In genomic region chr10:95730233-95730632, GRCh38 we compare ENCODE assay signal across 22 cellular contexts. TPM values are rescaled to one million over a fixed set of nuclear protein-coding genes. Genes with fewer than 3 reads are reported as not detected.
DNase-seq lines count a peak whose midpoint lies in the region; ATAC-seq and TF ChIP-seq lines count a peak whose summit lies in the region.
"Had no signal": no experiment of that assay in that cellular context is flagged by ENCODE, and none has a peak within 500 bp of the region (broad histone marks: within the 10 kb centered on the region; RNA-seq: fewer than 3 reads in every experiment).

No MANE protein-coding gene starts in this region.

- H3K4me3 ChIP-seq in HAP-1 = no peak overlapping the region
- H3K4me3 ChIP-seq: BLaER1 treated with 17β-estradiol and CSF1 and Interleukin-3, amounts not matched to agents 10 nM and 100 nM; psoas muscle had no signal

- H3K9me3 Mint-ChIP-seq in endothelial cell (ENCODE audit: unreplicated experiment) = peaks cover 10% of the 10 kb centered on the region
- peaks cover 0 to 2% of the 10 kb centered on the region in 2 donors for H3K9me3 Mint-ChIP-seq in stimulated activated naive B cell treated with anti-CD40 and anti-IgM and Interleukin-4, amounts not matched to agents 10 μg/mL and 1 μg/mL and 100 μg/mL, for 72 hours
- H3K9me3 Mint-ChIP-seq in activated CD8-positive, alpha-beta T cell treated with anti-CD3 and anti-CD28 coated beads for 36 hours = peaks cover 22% of the 10 kb centered on the region

- peaks cover 3% of the 10 kb centered on the region for H3K27me3 Mint-ChIP-seq in endothelial cell (ENCODE audit: unreplicated experiment)
- no peaks in the 10 kb centered on the region for H3K27me3 Mint-ChIP-seq in stimulated activated naive B cell treated with anti-CD40 and anti-IgM and Interleukin-4, amounts not matched to agents 10 μg/mL and 1 μg/mL and 100 μg/mL, for 72 hours
- peaks cover 15% of the 10 kb centered on the region for H3K27me3 Mint-ChIP-seq in activated CD8-positive, alpha-beta T cell treated with anti-CD3 and anti-CD28 coated beads for 36 hours
- H3K27me3 Mint-ChIP-seq: type B pancreatic cell had no signal

- H3K4me1 ChIP-seq in HAP-1 = no peaks in the 10 kb centered on the region
- H3K4me1 ChIP-seq: psoas muscle had no signal

- DNase-seq in RPMI8226 = peak; percentile 61
- no peak for DNase-seq in endothelial cell (ENCODE audit: low spot score)
- no peak for DNase-seq in stimulated activated naive B cell treated with anti-CD40 and anti-IgM and Interleukin-4, amounts not matched to agents 10 μg/mL and 1 μg/mL and 100 μg/mL, for 72 hours
- DNase-seq in activated CD8-positive, alpha-beta T cell treated with anti-CD3 and anti-CD28 coated beads for 36 hours = no peak
- no peak for DNase-seq in mesenteric fat pad (ENCODE audit: low spot score)
- DNase-seq in left lobe of liver (ENCODE audit: low spot score) = no peak
- no peak for DNase-seq in HAP-1 (ENCODE audit: low spot score in 2 of 2)
- DNase-seq: activated CD4-positive, alpha-beta memory T cell treated with anti-CD3 and anti-CD28 coated beads for 36 hours; activated naive CD8-positive, alpha-beta T cell treated with anti-CD3 and anti-CD28 coated beads for 36 hours; activated T-cell treated with anti-CD3 and anti-CD28 coated beads, Interleukin-2, amount 50 U/mL, for 24 hours; erythroblast; NCI-H1930; NCI-H524; psoas muscle; SK-N-SH had no signal

- peak; percentile 85 for ATAC-seq in stimulated activated naive B cell treated with anti-CD40 and anti-IgM and Interleukin-4, amounts not matched to agents 10 μg/mL and 1 μg/mL and 100 μg/mL, for 72 hours (replicated peaks)
- ATAC-seq in activated CD8-positive, alpha-beta T cell treated with anti-CD3 and anti-CD28 coated beads for 36 hours = no peak
- no peak for ATAC-seq in left lobe of liver
- ATAC-seq: Panc1; psoas muscle; stimulated activated effector memory CD8-positive, alpha-beta T cell treated with anti-CD3 and anti-CD28 coated beads, Interleukin-12 subunit alpha, Interleukin-12 subunit beta, amount 100 ng/mL, for 72 hours had no signal

- peak overlapping the region; percentile 99 for H3K27ac Mint-ChIP-seq in endothelial cell (ENCODE audit: unreplicated experiment)
- H3K27ac Mint-ChIP-seq in stimulated activated naive B cell treated with anti-CD40 and anti-IgM and Interleukin-4, amounts not matched to agents 10 μg/mL and 1 μg/mL and 100 μg/mL, for 72 hours = peak overlapping the region; percentile 78
- H3K27ac Mint-ChIP-seq in activated CD8-positive, alpha-beta T cell treated with anti-CD3 and anti-CD28 coated beads for 36 hours = no peak overlapping the region
- H3K27ac Mint-ChIP-seq: activated CD4-positive, alpha-beta memory T cell treated with anti-CD3 and anti-CD28 coated beads for 36 hours; activated naive CD8-positive, alpha-beta T cell treated with anti-CD3 and anti-CD28 coated beads for 36 hours; activated T-cell treated with anti-CD3 and anti-CD28 coated beads, Interleukin-2, amount 50 U/mL, for 24 hours; brain; stimulated activated effector memory CD8-positive, alpha-beta T cell treated with anti-CD3 and anti-CD28 coated beads, Interleukin-12 subunit alpha, Interleukin-12 subunit beta, amount 100 ng/mL, for 72 hours; type B pancreatic cell had no signal

- TF ChIP-seq RAD21 in Ishikawa (IDR thresholded peaks at IDR 0.05; ENCODE audit: low read depth) = no peak

- POLR2A ChIA-PET in activated CD8-positive, alpha-beta T cell treated with anti-CD3 and anti-CD28 coated beads for 36 hours (lab: Charles Lee) = no interaction called here

- no peak for TF ChIP-seq CTCF in endothelial cell (IDR thresholded peaks at IDR 0.05; ENCODE audit: unreplicated experiment)
- TF ChIP-seq CTCF in activated CD8-positive, alpha-beta T cell treated with anti-CD3 and anti-CD28 coated beads for 36 hours (IDR thresholded peaks at IDR 0.05) = no peak

- H3K4me1 Mint-ChIP-seq in endothelial cell (ENCODE audit: unreplicated experiment) = peaks cover 28% of the 10 kb centered on the region
- H3K4me1 Mint-ChIP-seq in stimulated activated naive B cell treated with anti-CD40 and anti-IgM and Interleukin-4, amounts not matched to agents 10 μg/mL and 1 μg/mL and 100 μg/mL, for 72 hours = peaks cover 24 to 26% of the 10 kb centered on the region in 2 donors
- H3K4me1 Mint-ChIP-seq in activated CD8-positive, alpha-beta T cell treated with anti-CD3 and anti-CD28 coated beads for 36 hours (ENCODE audit: low read depth) = no peaks in the 10 kb centered on the region
- H3K4me1 Mint-ChIP-seq: activated naive CD8-positive, alpha-beta T cell treated with anti-CD3 and anti-CD28 coated beads for 36 hours; brain; stimulated activated effector memory CD8-positive, alpha-beta T cell treated with anti-CD3 and anti-CD28 coated beads, Interleukin-12 subunit alpha, Interleukin-12 subunit beta, amount 100 ng/mL, for 72 hours had no signal

- CTCF ChIA-PET in activated CD8-positive, alpha-beta T cell treated with anti-CD3 and anti-CD28 coated beads for 36 hours (lab: Charles Lee) = interaction anchor here (1.6 kb wide), 1 partner anchor 134 kb away, joined by 5 read pairs; no protein-coding TSS in a partner anchor

- H3K27me3 ChIP-seq in HAP-1 (ENCODE audit: low read depth) = no peaks in the 10 kb centered on the region; the same call in 1 of the 2 replicates
- H3K27me3 ChIP-seq: BLaER1 treated with 17β-estradiol and CSF1 and Interleukin-3, amounts not matched to agents 10 nM and 100 nM had no signal

- no peaks in the 10 kb centered on the region for H3K36me3 ChIP-seq in HAP-1 (replicated peaks)

- in situ Hi-C loops in HAP-1 (cut with MboI; ENCODE audit: low sequenced_read_pairs) = no loop called here

- peak overlapping the region; percentile 23 for H3K4me3 Mint-ChIP-seq in endothelial cell (ENCODE audit: unreplicated experiment)
- H3K4me3 Mint-ChIP-seq in stimulated activated naive B cell treated with anti-CD40 and anti-IgM and Interleukin-4, amounts not matched to agents 10 μg/mL and 1 μg/mL and 100 μg/mL, for 72 hours = peak overlapping the region; percentile 0 to 8
- H3K4me3 Mint-ChIP-seq in activated CD8-positive, alpha-beta T cell treated with anti-CD3 and anti-CD28 coated beads for 36 hours = no peak overlapping the region
- H3K4me3 Mint-ChIP-seq: activated CD4-positive, alpha-beta memory T cell treated with anti-CD3 and anti-CD28 coated beads for 36 hours; activated naive CD8-positive, alpha-beta T cell treated with anti-CD3 and anti-CD28 coated beads for 36 hours; activated T-cell treated with anti-CD3 and anti-CD28 coated beads, Interleukin-2, amount 50 U/mL, for 24 hours; brain; stimulated activated effector memory CD8-positive, alpha-beta T cell treated with anti-CD3 and anti-CD28 coated beads, Interleukin-12 subunit alpha, Interleukin-12 subunit beta, amount 100 ng/mL, for 72 hours; type B pancreatic cell had no signal

- intact Hi-C loops in activated CD8-positive, alpha-beta T cell treated with anti-CD3 and anti-CD28 coated beads for 36 hours (cut with micrococcal nuclease) = no loop called here

- no peak for TF ChIP-seq EP300 in Ishikawa (IDR thresholded peaks at IDR 0.05; ENCODE audit: borderline replicate concordance)

- H3K36me3 Mint-ChIP-seq in endothelial cell (ENCODE audit: low read depth, unreplicated experiment) = peaks cover 11% of the 10 kb centered on the region
- H3K36me3 Mint-ChIP-seq in stimulated activated naive B cell treated with anti-CD40 and anti-IgM and Interleukin-4, amounts not matched to agents 10 μg/mL and 1 μg/mL and 100 μg/mL, for 72 hours = peaks cover 0 to 3% of the 10 kb centered on the region in 2 donors
- peaks cover 2% of the 10 kb centered on the region for H3K36me3 Mint-ChIP-seq in activated CD8-positive, alpha-beta T cell treated with anti-CD3 and anti-CD28 coated beads for 36 hours (ENCODE audit: low read depth)
- H3K36me3 Mint-ChIP-seq: activated naive CD8-positive, alpha-beta T cell treated with anti-CD3 and anti-CD28 coated beads for 36 hours; brain; stimulated activated effector memory CD8-positive, alpha-beta T cell treated with anti-CD3 and anti-CD28 coated beads, Interleukin-12 subunit alpha, Interleukin-12 subunit beta, amount 100 ng/mL, for 72 hours; type B pancreatic cell had no signal

- no peaks in the 10 kb centered on the region for H3K9me3 ChIP-seq in HAP-1
- H3K9me3 ChIP-seq: psoas muscle, SK-N-SH had no signal

TF ChIP-seq in Ishikawa, 13 proteins besides CTCF, POLR2A, EP300 and RAD21:
- TF ChIP-seq TAF1 (IDR thresholded peaks at IDR 0.05; ENCODE audit: low read depth) (no peak), YY1 (IDR thresholded peaks at IDR 0.05; ENCODE audit: low read depth) (0 out of 2 replicates have a peak, but pooled peaks have one; percentile 46)

RNA-seq across cellular contexts. Expression of gene ENTPD1, which starts 25.7 kb away (rescaled TPM):
- 102 TPM for total RNA-seq in endothelial cell (ENCODE audit: unreplicated experiment)
- 1 to 10 TPM; 4.4 to 4.6 TPM for total RNA-seq in activated CD8-positive, alpha-beta T cell treated with anti-CD3 and anti-CD28 coated beads for 36 hours
- total RNA-seq in mesenteric fat pad = 25.4 TPM
- total RNA-seq in left lobe of liver = 1.9 TPM
- total RNA-seq: MCF 10A had no signal

RNA-seq across cellular contexts. Expression of gene TCTN3, which starts 36.5 kb away (rescaled TPM):
- total RNA-seq in endothelial cell (ENCODE audit: unreplicated experiment) (54.3 TPM), mesenteric fat pad (27.3 TPM), left lobe of liver (17.8 TPM)
- 10 to 100 TPM; 17.6 to 20.5 TPM for total RNA-seq in activated CD8-positive, alpha-beta T cell treated with anti-CD3 and anti-CD28 coated beads for 36 hours

Comparison
In these comparisons a context has a peak if more than half of its experiments do, and no peak if none do; other contexts are left out.
1. ATAC-seq: peak in stimulated activated naive B cell treated with anti-CD40 and anti-IgM and Interleukin-4, amounts not matched to agents 10 μg/mL and 1 μg/mL and 100 μg/mL, for 72 hours (2 of 2); none in activated CD8-positive, alpha-beta T cell treated with anti-CD3 and anti-CD28 coated beads for 36 hours (single experiment) and left lobe of liver (single experiment).